26 cellular contexts compared by ENCODE assay signal in genomic region chr10:101346177-101346576, GRCh38.
"Had no signal": no experiment of that assay in that cellular context is flagged by ENCODE, and none has a peak within 500 bp of the region (broad histone marks: within the 10 kb centered on the region; RNA-seq: fewer than 3 reads in every experiment).

No MANE protein-coding gene starts in this region.

- H3K4me1 ChIP-seq: Peyer's patch had no signal

- H3K27ac ChIP-seq: Peyer's patch had no signal

- ATAC-seq: activated T-helper 17 cell treated with anti-CD3 and anti-CD28 coated beads, Interleukin-2, amount 50 U/mL, for 72 hours; T-cell had no signal

- H3K27me3 ChIP-seq: MG63, Peyer's patch had no signal

- FAIRE-seq: TTC549 had no signal

- H3K36me3 ChIP-seq: MG63, Peyer's patch had no signal

- H3K4me3 ChIP-seq: MG63, Peyer's patch had no signal

- H3K9me3 ChIP-seq: MG63, Peyer's patch had no signal

- DNase-seq: activated CD4-positive, alpha-beta memory T cell treated with anti-CD3 and anti-CD28 coated beads for 36 hours; activated CD4-positive, alpha-beta T cell treated with anti-CD3 and anti-CD28 coated beads, Interleukin-2, amount 10 ng/mL, durations not matched to agents 7 days and 5 days; activated CD4-positive, CD25-positive, alpha-beta regulatory T cell; activated CD8-positive, alpha-beta memory T cell treated with anti-CD3 and anti-CD28 coated beads for 24 hours; activated gamma-delta T cell; activated naive CD4-positive, alpha-beta T cell treated with anti-CD3 and anti-CD28 coated beads for 36 hours; activated T-cell treated with anti-CD3 and anti-CD28 coated beads, Interleukin-2, amount 50 U/mL, for 48 hours; cerebellar nuclear complex; MG63; MV-4-11; NCI-H1092 treated with DMSO at 0.1 percent for 48 hours; NCI-H1694; NCI-H2029; NCI-H2107; NCI-H2171 treated with DMSO at 0.1 percent for 48 hours; NCI-H226; NCI-H526; NCI-H774; OCI-M1; Peyer's patch; SHP77; T-cell; T-helper 2 cell; T1000 had no signal
